ENCODE assay signal across 1 cellular context in genomic region chr2:27591745-27592144, GRCh38.
A peak's percentile ranks its signal among the peaks of the same experiment; 100 is the strongest.
TF ChIP-seq lines count a peak whose summit lies in the region.

No MANE protein-coding gene starts in this region.

TF ChIP-seq in HepG2, 621 proteins besides CTCF, POLR2A, EP300 and RAD21:
- no peak for TF ChIP-seq HMGA1 (CRISPR knock-in tag; conservative IDR thresholded peaks at IDR 0.05)
- no peak for TF ChIP-seq ZNF563 (CRISPR knock-in tag; IDR thresholded peaks at IDR 0.05)
- no peak for TF ChIP-seq RFX3 (CRISPR knock-in tag; IDR thresholded peaks at IDR 0.05)
- no peak for TF ChIP-seq MEF2D (CRISPR knock-in tag; IDR thresholded peaks at IDR 0.05)
- no peak for TF ChIP-seq SIN3B (IDR thresholded peaks at IDR 0.05; ENCODE audit: low read length)
- no peak for TF ChIP-seq TAF1 (CRISPR knock-in tag; IDR thresholded peaks at IDR 0.05)
- TF ChIP-seq ATF1 (CRISPR knock-in tag; IDR thresholded peaks at IDR 0.05), result no peak
- no peak for TF ChIP-seq MAFG (CRISPR knock-in tag; IDR thresholded peaks at IDR 0.05)
- TF ChIP-seq NR2F6 (IDR thresholded peaks at IDR 0.05), result no peak
- TF ChIP-seq NR2F6 (CRISPR knock-in tag; IDR thresholded peaks at IDR 0.05), result no peak
- TF ChIP-seq SOX5 (CRISPR knock-in tag; IDR thresholded peaks at IDR 0.05; ENCODE audit: borderline replicate concordance), result no peak
- no peak for TF ChIP-seq ZNF121 (CRISPR knock-in tag; IDR thresholded peaks at IDR 0.05)
- no peak for TF ChIP-seq PREB (CRISPR knock-in tag; IDR thresholded peaks at IDR 0.05)
- TF ChIP-seq ZNF839 (CRISPR knock-in tag; IDR thresholded peaks at IDR 0.05; ENCODE audit: borderline replicate concordance), result no peak
- TF ChIP-seq CEBPG (CRISPR knock-in tag; IDR thresholded peaks at IDR 0.05), result peak; percentile 71
- TF ChIP-seq SP5 (CRISPR knock-in tag; IDR thresholded peaks at IDR 0.05; ENCODE audit: borderline replicate concordance, low read depth), result no peak
- TF ChIP-seq TEAD3 (CRISPR knock-in tag; optimal IDR thresholded peaks at IDR 0.05; ENCODE audit: borderline replicate concordance), result peak; percentile 80
- TF ChIP-seq CEBPB (IDR thresholded peaks at IDR 0.05; ENCODE audit: borderline replicate concordance, low read depth, low read length), result peak; percentile 57; the same call in 1 of the 2 replicates
- TF ChIP-seq KAT8 (CRISPR knock-in tag; IDR thresholded peaks at IDR 0.05), result no peak
- no peak for TF ChIP-seq GTF2F1 (IDR thresholded peaks at IDR 0.05; ENCODE audit: low read length)
- no peak for TF ChIP-seq IKZF5 (CRISPR knock-in tag; IDR thresholded peaks at IDR 0.05)
- TF ChIP-seq KLF12 (CRISPR knock-in tag; IDR thresholded peaks at IDR 0.05; ENCODE audit: borderline replicate concordance), result no peak
- no peak for TF ChIP-seq ZNF350 (CRISPR knock-in tag; IDR thresholded peaks at IDR 0.05; ENCODE audit: borderline replicate concordance, low read depth)
- TF ChIP-seq ZNF296 (CRISPR knock-in tag; conservative IDR thresholded peaks at IDR 0.05), result no peak
- no peak for TF ChIP-seq E2F5 (CRISPR knock-in tag; conservative IDR thresholded peaks at IDR 0.05)
